In genomic region chr11:108875134-108875533, GRCh38 we compare ENCODE assay signal across 26 cellular contexts.
A peak's percentile ranks its signal among the peaks of the same experiment; 100 is the strongest.
DNase-seq lines count a peak whose midpoint lies in the region; ATAC-seq and TF ChIP-seq lines count a peak whose summit lies in the region.
"Had no signal": no experiment of that assay in that cellular context is flagged by ENCODE, and none has a peak within 500 bp of the region (broad histone marks: within the 10 kb centered on the region; RNA-seq: fewer than 3 reads in every experiment).

No MANE protein-coding gene starts in this region.

- H3K27ac ChIP-seq in ACC112 (ENCODE audit: low read depth, low read length) (peak overlapping the region; percentile 98; the same call in 1 of the 2 replicates), HCT116 (ENCODE audit: low read depth, low read length) (peak overlapping the region; percentile 75), osteoblast (ENCODE audit: low read depth, low read length) (peak overlapping the region; percentile 90)
- H3K27ac ChIP-seq: BLaER1 treated with 17β-estradiol and CSF1 and Interleukin-3, amounts not matched to agents 10 nM and 100 nM; RWPE1; SK-N-MC had no signal

- intact Hi-C loops in HCT116 (cut with micrococcal nuclease): loop anchor here (10.0 kb wide), 1 partner anchor 1060 kb away; no protein-coding TSS in a partner anchor

- no peaks in the 10 kb centered on the region for H4K20me1 ChIP-seq in HCT116 (ENCODE audit: insufficient read depth)
- no peaks in the 10 kb centered on the region for H4K20me1 ChIP-seq in osteoblast (ENCODE audit: insufficient read depth, low read length)

- POLR2A ChIA-PET in HCT116 (lab: Charles Lee): interaction anchor here (0.6 to 1.4 kb wide), 2 partner anchors 10 to 209 kb away, joined by 3 to 6 read pairs; no protein-coding TSS in a partner anchor

- H3K4me2 ChIP-seq in HCT116 (ENCODE audit: low read length): no peak overlapping the region
- no peak overlapping the region for H3K4me2 ChIP-seq in osteoblast (ENCODE audit: insufficient read depth, low read length)
- H3K4me2 ChIP-seq: BLaER1 treated with 17β-estradiol and CSF1 and Interleukin-3, amounts not matched to agents 10 nM and 100 nM had no signal

- CTCF ChIA-PET in HCT116 (lab: Charles Lee): interaction anchor here (1.7 kb wide), 1 partner anchor 177 kb away, joined by 7 read pairs; no protein-coding TSS in a partner anchor

- no peaks in the 10 kb centered on the region for H3K9me3 ChIP-seq in HCT116 (ENCODE audit: control insufficient read depth in 1 of 2, insufficient read depth in 1 of 2, low read depth in 1 of 2, low read length in 2 of 2)
- H3K9me3 ChIP-seq in osteoblast (ENCODE audit: low read depth, low read length): no peaks in the 10 kb centered on the region
- H3K9me3 ChIP-seq: HAP-1 had no signal

- no peak for DNase-seq in HCT116 (ENCODE audit: low read depth, low spot score)
- no peak for DNase-seq in osteoblast (ENCODE audit: insufficient read length, low spot score, missing footprints)
- DNase-seq in NCI-H2107 treated with DMSO at 0.1 percent for 48 hours (lab: John Stamatoyannopoulos, UW; ENCODE audit: unreplicated experiment): no peak
- DNase-seq: AML-193; CD4-positive, alpha-beta T cell; EL; GDM1; GOT3; IMR-90; KG1; NCI-H1092 treated with DMSO at 0.1 percent for 48 hours; NCI-H1436; NCI-H187 treated with DMSO at 0.1 percent for 48 hours; NCI-H446 treated with DMSO at 0.1 percent for 48 hours; NCI-H526; SHP77 treated with DMSO at 0.1 percent for 48 hours had no signal

- H3K4me3 ChIP-seq in ACC112 (ENCODE audit: low read depth, low read length) (no peak overlapping the region), HCT116 (replicated peaks in 1 of 2; ENCODE audit: low read depth in 1 of 2, low read length in 2 of 2) (no peak overlapping the region), osteoblast (ENCODE audit: insufficient read depth, low read length) (no peak overlapping the region)
- H3K4me3 ChIP-seq: BLaER1 treated with 17β-estradiol and CSF1 and Interleukin-3, amounts not matched to agents 10 nM and 100 nM; GM12878; HAP-1; SK-N-MC had no signal

- H3K9ac ChIP-seq in HCT116 (ENCODE audit: low read length): no peak overlapping the region
- H3K9ac ChIP-seq: BLaER1 treated with 17β-estradiol and CSF1 and Interleukin-3, amounts not matched to agents 10 nM and 100 nM had no signal

- no peak overlapping the region for H2AFZ ChIP-seq in ACC112 (ENCODE audit: low read length, unreplicated experiment)
- H2AFZ ChIP-seq in HCT116 (ENCODE audit: low read depth, low read length, poor library complexity, severe bottlenecking): no peak overlapping the region
- H2AFZ ChIP-seq in osteoblast (ENCODE audit: low read length): no peak overlapping the region

- H3K4me1 ChIP-seq in ACC112 (ENCODE audit: control insufficient read depth, insufficient read depth, low read length, unreplicated experiment) (peaks cover 48% of the 10 kb centered on the region), HCT116 (ENCODE audit: control insufficient read depth in 1 of 2, insufficient read depth in 2 of 2, low read length in 2 of 2) (peaks cover 24 to 38% of the 10 kb centered on the region in 2 experiments), osteoblast (ENCODE audit: insufficient read depth, low read length) (peaks cover 49% of the 10 kb centered on the region)

- H3K79me2 ChIP-seq in ACC112 (ENCODE audit: control insufficient read depth, insufficient read depth, low read length, unreplicated experiment): no peaks in the 10 kb centered on the region
- peaks cover 8% of the 10 kb centered on the region; the same call in 1 of the 2 replicates for H3K79me2 ChIP-seq in HCT116 (ENCODE audit: insufficient read depth, low read length)
- H3K79me2 ChIP-seq in osteoblast (ENCODE audit: insufficient read depth, low read length): no peaks in the 10 kb centered on the region

- no peaks in the 10 kb centered on the region for H3K9me2 ChIP-seq in HCT116 (ENCODE audit: insufficient read depth)

- no TSS peak for BruUV-seq in HCT116 (replicated peaks; lab: Mats Ljungman, UMichigan)

- H3K36me3 ChIP-seq in ACC112 (ENCODE audit: insufficient read depth, low read length): no peaks in the 10 kb centered on the region
- H3K36me3 ChIP-seq in HCT116 (ENCODE audit: control insufficient read depth in 1 of 2, insufficient read depth in 2 of 2, low read length in 2 of 2): no peaks in the 10 kb centered on the region
- no peaks in the 10 kb centered on the region for H3K36me3 ChIP-seq in osteoblast (ENCODE audit: insufficient read depth, low read length)
- H3K36me3 ChIP-seq: BLaER1 treated with 17β-estradiol and CSF1 and Interleukin-3, amounts not matched to agents 10 nM and 100 nM; HAP-1 had no signal

- H3K27me3 ChIP-seq in ACC112 (ENCODE audit: insufficient read depth, low read length) (no peaks in the 10 kb centered on the region), HCT116 (ENCODE audit: insufficient read depth, low read length) (no peaks in the 10 kb centered on the region), osteoblast (ENCODE audit: insufficient read depth, low read length) (no peaks in the 10 kb centered on the region)
- H3K27me3 ChIP-seq: BLaER1 treated with 17β-estradiol and CSF1 and Interleukin-3, amounts not matched to agents 10 nM and 100 nM had no signal

- ATAC-seq in HCT116 (no peak), SK-N-SH treated with all-trans-retinoic acid at 6 μM for 48 hours (no peak; the same call in 2 of the 3 replicates), GM21723 (IDR thresholded peaks at IDR 0.05; ENCODE audit: unreplicated experiment) (no peak), HG02678 (IDR thresholded peaks at IDR 0.05; ENCODE audit: unreplicated experiment) (no peak)
- ATAC-seq: GM12878, Panc1 had no signal

- TF ChIP-seq POLR2A in HCT116 (IDR thresholded peaks at IDR 0.05; ENCODE audit: borderline replicate concordance, extremely low read depth, insufficient read depth, insufficient read length): no peak

- TF ChIP-seq CTCF in HCT116 (IDR thresholded peaks at IDR 0.05 in 2 of 3, conservative IDR thresholded peaks at IDR 0.05 in 1 of 3; ENCODE audit: borderline replicate concordance in 1 of 3, insufficient read depth in 1 of 3, low read depth in 2 of 3, low read length in 2 of 3): no peak
- no peak for TF ChIP-seq CTCF in osteoblast (IDR thresholded peaks at IDR 0.05; ENCODE audit: extremely low read depth, low read depth, low read length)

- TF ChIP-seq RAD21 in HCT116 (IDR thresholded peaks at IDR 0.05; ENCODE audit: low read depth): no peak

- RAD21 ChIA-PET in HCT116 (lab: Charles Lee; ENCODE audit: low non-redundant PET in 1 of 2, low total read pairs in 2 of 2, uncharacterized antibody in 2 of 2, unreplicated experiment in 2 of 2): no interaction called here

TF ChIP-seq in HCT116, 20 proteins besides CTCF, POLR2A, EP300 and RAD21 (continues in another document):
- no peak for TF ChIP-seq CBX3 (IDR thresholded peaks at IDR 0.05; ENCODE audit: low read depth)
- no peak for TF ChIP-seq JUND (IDR thresholded peaks at IDR 0.05)
- TF ChIP-seq POLR2AphosphoS5 (IDR thresholded peaks at IDR 0.05; ENCODE audit: low read depth, low read length): no peak
- no peak for TF ChIP-seq ELF1 (IDR thresholded peaks at IDR 0.05; ENCODE audit: borderline replicate concordance, low read depth)
- TF ChIP-seq ZBTB33 (IDR thresholded peaks at IDR 0.05; ENCODE audit: extremely low read depth, insufficient replicate concordance, low read length): no peak

TF ChIP-seq in SK-N-SH treated with all-trans-retinoic acid at 6 μM for 48 hours, 23 proteins besides CTCF, POLR2A, EP300 and RAD21:
- no peak for TF ChIP-seq ZNF565 (CRISPR knock-in tag; conservative IDR thresholded peaks at IDR 0.05; ENCODE audit: low read depth)
- peak; percentile 83 for TF ChIP-seq ISL1 (CRISPR knock-in tag; IDR thresholded peaks at IDR 0.05)
